In genomic region chr20:53565254-53565653, GRCh38 we compare ENCODE assay signal across 10 cellular contexts.
"Had no signal": no experiment of that assay in that cellular context is flagged by ENCODE, and none has a peak within 500 bp of the region (broad histone marks: within the 10 kb centered on the region; RNA-seq: fewer than 3 reads in every experiment).

No MANE protein-coding gene starts in this region.

- DNase-seq: activated CD4-positive, alpha-beta T cell treated with anti-CD3 and anti-CD28 coated beads, Interleukin-2, amount 50 U/mL, for 1 hour; activated naive CD4-positive, alpha-beta T cell; mammary epithelial cell; stimulated activated CD4-positive, alpha-beta T cell treated with anti-CD3 and anti-CD28 coated beads, Interleukin-1b, Interleukin-23, amount 100 ng/mL, for 48 hours had no signal

- H3K4me3 ChIP-seq: adrenal gland, left lung, tibial nerve, vagina had no signal

- H3K27me3 Mint-ChIP-seq: stimulated activated memory B cell treated with anti-CD40 and anti-IgM and Interleukin-4, amounts not matched to agents 10 μg/mL and 1 μg/mL and 100 μg/mL, for 72 hours had no signal

- ATAC-seq: left lung; stimulated activated memory B cell treated with anti-CD40 and anti-IgM and Interleukin-4, amounts not matched to agents 10 μg/mL and 1 μg/mL and 100 μg/mL, for 72 hours had no signal

- H3K9me3 Mint-ChIP-seq: stimulated activated memory B cell treated with anti-CD40 and anti-IgM and Interleukin-4, amounts not matched to agents 10 μg/mL and 1 μg/mL and 100 μg/mL, for 72 hours had no signal

- H3K4me3 Mint-ChIP-seq: stimulated activated memory B cell treated with anti-CD40 and anti-IgM and Interleukin-4, amounts not matched to agents 10 μg/mL and 1 μg/mL and 100 μg/mL, for 72 hours had no signal

- H3K27ac Mint-ChIP-seq: stimulated activated memory B cell treated with anti-CD40 and anti-IgM and Interleukin-4, amounts not matched to agents 10 μg/mL and 1 μg/mL and 100 μg/mL, for 72 hours had no signal

- H3K4me1 ChIP-seq: adrenal gland, left lung, parathyroid adenoma, tibial nerve had no signal

- H3K9me3 ChIP-seq: adrenal gland, left lung, tibial nerve, vagina had no signal

- H3K27ac ChIP-seq: adrenal gland, left lung, parathyroid adenoma, tibial nerve, vagina had no signal

- H3K27me3 ChIP-seq: adrenal gland, left lung, tibial nerve, vagina had no signal
